1 cellular context compared by ENCODE assay signal in genomic region chr16:70392606-70393005, GRCh38.
TF ChIP-seq lines count a peak whose summit lies in the region.

No MANE protein-coding gene starts in this region.

TF ChIP-seq in H1, 55 proteins besides CTCF, POLR2A, EP300 and RAD21:
- no peak for TF ChIP-seq POLR2AphosphoS5 (IDR thresholded peaks at IDR 0.05; ENCODE audit: low read depth, low read length)
- TF ChIP-seq CBX5 (IDR thresholded peaks at IDR 0.05; ENCODE audit: low read depth, low read length) = no peak
- TF ChIP-seq RXRA (IDR thresholded peaks at IDR 0.05; ENCODE audit: insufficient read depth, low read depth, low read length) = no peak
- TF ChIP-seq TCF12 (IDR thresholded peaks at IDR 0.05; ENCODE audit: low read depth, low read length) = no peak
- no peak for TF ChIP-seq EGR1 (IDR thresholded peaks at IDR 0.05; ENCODE audit: borderline replicate concordance, low read depth, low read length)
- TF ChIP-seq E2F6 (IDR thresholded peaks at IDR 0.05) = no peak
- no peak for TF ChIP-seq CEBPB (IDR thresholded peaks at IDR 0.05; ENCODE audit: low read depth, low read length)
- no peak for TF ChIP-seq TAF1 (IDR thresholded peaks at IDR 0.05; ENCODE audit: low read depth, low read length)
- TF ChIP-seq SRF (IDR thresholded peaks at IDR 0.05; ENCODE audit: low read depth, low read length) = no peak
- no peak for TF ChIP-seq JUND (IDR thresholded peaks at IDR 0.05; ENCODE audit: low read length)
- no peak for TF ChIP-seq SIN3A (conservative IDR thresholded peaks at IDR 0.05 in 1 of 2, IDR thresholded peaks at IDR 0.05 in 1 of 2; ENCODE audit: low read depth in 1 of 2, low read length in 2 of 2)
- no peak for TF ChIP-seq CHD2 (IDR thresholded peaks at IDR 0.05; ENCODE audit: low read length)
- TF ChIP-seq NRF1 (IDR thresholded peaks at IDR 0.05; ENCODE audit: low read depth, low read length) = no peak
- TF ChIP-seq SP1 (IDR thresholded peaks at IDR 0.05; ENCODE audit: low read depth, low read length) = no peak
- TF ChIP-seq RFX5 (IDR thresholded peaks at IDR 0.05; ENCODE audit: borderline replicate concordance, low read depth, low read length) = no peak
- no peak for TF ChIP-seq SIX5 (IDR thresholded peaks at IDR 0.05; ENCODE audit: low read depth, low read length)
- no peak for TF ChIP-seq PHF8 (conservative IDR thresholded peaks at IDR 0.05; ENCODE audit: low read depth, low read length)
- TF ChIP-seq SP2 (IDR thresholded peaks at IDR 0.05; ENCODE audit: low read length) = no peak
